Comparison of ENCODE assay signal across 8 cellular contexts in genomic region chr6:117352466-117353081, GRCh38.
A peak's percentile ranks its signal among the peaks of the same experiment; 100 is the strongest.
DNase-seq lines count a peak whose midpoint lies in the region; ATAC-seq and TF ChIP-seq lines count a peak whose summit lies in the region.

No MANE protein-coding gene starts in this region.

- no peak overlapping the region for H3K27ac ChIP-seq in CD8-positive, alpha-beta T cell (ENCODE audit: low read depth, low read length)
- no peak overlapping the region for H3K27ac ChIP-seq in upper lobe of right lung

- no peak overlapping the region for H3K27ac Mint-ChIP-seq in CD8-positive, alpha-beta T cell

- no peak for ATAC-seq in CD8-positive, alpha-beta T cell
- ATAC-seq in GM19438 (IDR thresholded peaks at IDR 0.05; ENCODE audit: low read depth, unreplicated experiment) = peak; percentile 68
- peak; percentile 12 for ATAC-seq in upper lobe of right lung
- ATAC-seq in HG02840 (IDR thresholded peaks at IDR 0.05; ENCODE audit: low FRiP score, unreplicated experiment) = no peak

- DNase-seq in CD8-positive, alpha-beta T cell = no peak
- DNase-seq in LoVo (ENCODE audit: low spot score) (peak; percentile 12), dermis blood vessel endothelial cell (peak; percentile 35), upper lobe of right lung (no peak), germinal center (ENCODE audit: low spot score) (no peak)
- DNase-seq in stimulated activated CD4-positive, alpha-beta T cell treated with anti-CD3 and anti-CD28 coated beads, Interleukin-12 subunit alpha, Interleukin-12 subunit beta, amount 100 ng/mL, for 4 hours = no peak

- intact Hi-C loops in CD8-positive, alpha-beta T cell (cut with DNase I, micrococcal nuclease) = no loop called here
- intact Hi-C loops in upper lobe of right lung (cut with DNase I) = no loop called here

- no peaks in the 10 kb centered on the region for H3K9me3 ChIP-seq in CD8-positive, alpha-beta T cell (ENCODE audit: low read length)
- H3K9me3 ChIP-seq in upper lobe of right lung = no peaks in the 10 kb centered on the region

- H3K27me3 ChIP-seq in CD8-positive, alpha-beta T cell (ENCODE audit: insufficient read depth, low read length) = no peaks in the 10 kb centered on the region
- H3K27me3 ChIP-seq in upper lobe of right lung = no peaks in the 10 kb centered on the region

- CTCF ChIA-PET in CD8-positive, alpha-beta T cell (lab: Charles Lee) = interaction anchor here (0.7 to 0.8 kb wide), 2 partner anchors 39 to 202 kb away, joined by 3 read pairs; no protein-coding TSS in a partner anchor

- no peaks in the 10 kb centered on the region for H3K36me3 ChIP-seq in CD8-positive, alpha-beta T cell (ENCODE audit: insufficient read depth, low read length)
- no peaks in the 10 kb centered on the region for H3K36me3 ChIP-seq in upper lobe of right lung

- no peak overlapping the region for H3K4me3 Mint-ChIP-seq in CD8-positive, alpha-beta T cell

- H3K4me1 ChIP-seq in CD8-positive, alpha-beta T cell (ENCODE audit: insufficient read depth, low read length) = no peaks in the 10 kb centered on the region
- no peaks in the 10 kb centered on the region for H3K4me1 ChIP-seq in upper lobe of right lung

- peak; percentile 33 for TF ChIP-seq CTCF in CD8-positive, alpha-beta T cell (IDR thresholded peaks at IDR 0.05)
- no peak for TF ChIP-seq CTCF in upper lobe of right lung (IDR thresholded peaks at IDR 0.05)

- POLR2A ChIA-PET in CD8-positive, alpha-beta T cell (lab: Charles Lee) = interaction anchor here (0.6 kb wide), 1 partner anchor 53 kb away, joined by 3 read pairs; no protein-coding TSS in a partner anchor

- no peaks in the 10 kb centered on the region for H3K36me3 Mint-ChIP-seq in CD8-positive, alpha-beta T cell

- H3K4me1 Mint-ChIP-seq in CD8-positive, alpha-beta T cell (ENCODE audit: low read depth) = no peaks in the 10 kb centered on the region

- H3K4me3 ChIP-seq in CD8-positive, alpha-beta T cell (ENCODE audit: low read depth, low read length) = no peak overlapping the region
- H3K4me3 ChIP-seq in upper lobe of right lung = no peak overlapping the region

- H3K9me3 Mint-ChIP-seq in CD8-positive, alpha-beta T cell = no peaks in the 10 kb centered on the region

- peaks cover 4% of the 10 kb centered on the region for H3K27me3 Mint-ChIP-seq in CD8-positive, alpha-beta T cell (ENCODE audit: low read depth)

Comparison
In these comparisons a context has a peak if more than half of its experiments do, and no peak if none do; other contexts are left out.
1. ATAC-seq: peak in GM19438 (single experiment) and upper lobe of right lung (single experiment); none in CD8-positive, alpha-beta T cell (single experiment) and HG02840 (single experiment).
2. DNase-seq: peak in LoVo (single experiment) and dermis blood vessel endothelial cell (single experiment); none in CD8-positive, alpha-beta T cell (0 of 7), upper lobe of right lung (single experiment), germinal center (single experiment) and stimulated activated CD4-positive, alpha-beta T cell treated with anti-CD3 and anti-CD28 coated beads, Interleukin-12 subunit alpha, Interleukin-12 subunit beta, amount 100 ng/mL, for 4 hours (single experiment).